Comparison of ENCODE assay signal across 3 cellular contexts in genomic region chr1:145791860-145792259, GRCh38. TPM values are rescaled to one million over a fixed set of nuclear protein-coding genes. Genes with fewer than 3 reads are reported as not detected.
DNase-seq lines count a peak whose midpoint lies in the region; ATAC-seq, FAIRE-seq and TF ChIP-seq lines count a peak whose summit lies in the region.
"Not testable (repeated sequence)": the region's sequence is repeated elsewhere in the genome, so short reads cannot be mapped to it uniquely, and the experiment has no call there.

No MANE protein-coding gene starts in this region.

- 54% methylated on average over 2 of the region's 2 CpGs for WGBS in K562 (ENCODE audit: insufficient coverage, low coverage, missing lambda C conversion rate)

- peaks cover 44% of the 10 kb centered on the region for H3K79me2 ChIP-seq in OCI-LY3 (ENCODE audit: low read length)
- H3K79me2 ChIP-seq in K562 (ENCODE audit: control insufficient read depth, insufficient read depth, low read length): not testable (repeated sequence)

- H3K27ac ChIP-seq in OCI-LY3 (ENCODE audit: low read length): peak overlapping the region; percentile 38
- H3K27ac ChIP-seq in K562 (ENCODE audit: extremely low read depth, low read depth, low read length): not testable (repeated sequence)

- FAIRE-seq in K562 (lab: Jason Lieb, UNC): not testable (repeated sequence)

- not testable (repeated sequence) for ATAC-seq in K562
- ATAC-seq in left ventricle myocardium superior: peak; percentile 57

- H3K36me3 ChIP-seq in OCI-LY3 (replicated peaks; ENCODE audit: low read depth, low read length) (peaks cover 18% of the 10 kb centered on the region), K562 (ENCODE audit: control insufficient read depth, insufficient read depth, low read length) (peaks cover 17% of the 10 kb centered on the region; the same call in 1 of the 3 replicates)

- TF ChIP-seq CTCF in OCI-LY3 (IDR thresholded peaks at IDR 0.05; ENCODE audit: low read depth, low read length); K562 (IDR thresholded peaks at IDR 0.05 in 2 of 3, conservative IDR thresholded peaks at IDR 0.05 in 1 of 3; ENCODE audit: insufficient read depth in 2 of 3, low read depth in 1 of 3, low read length in 3 of 3): not testable (repeated sequence)

- peaks cover 14% of the 10 kb centered on the region for H3K4me1 ChIP-seq in OCI-LY3 (ENCODE audit: low read length)
- not testable (repeated sequence) for H3K4me1 ChIP-seq in K562 (replicated peaks in 1 of 2; ENCODE audit: control insufficient read depth in 2 of 2, insufficient read depth in 2 of 2, low read length in 2 of 2)

- H3K4me2 ChIP-seq in OCI-LY3 (ENCODE audit: low read length): peak overlapping the region; percentile 39; the same call in 1 of the 2 replicates
- not testable (repeated sequence) for H3K4me2 ChIP-seq in K562 (ENCODE audit: insufficient read depth, low read length)

- TF ChIP-seq EP300 in K562 (IDR thresholded peaks at IDR 0.05; ENCODE audit: low read length): not testable (repeated sequence)

- not testable (repeated sequence) for BruUV-seq in K562 (replicated peaks; lab: Mats Ljungman, UMichigan)

- not testable (repeated sequence) for H3K9ac ChIP-seq in OCI-LY3 (ENCODE audit: low read length); K562 (ENCODE audit: insufficient read depth in 1 of 2, low read depth in 2 of 2, low read length in 2 of 2)

- not testable (repeated sequence) for H3K27me3 ChIP-seq in OCI-LY3 (ENCODE audit: low read depth, low read length); K562 (ENCODE audit: control insufficient read depth in 2 of 2, insufficient read depth in 2 of 2, low read length in 2 of 2)

- not testable (repeated sequence) for H3K9me1 ChIP-seq in K562 (ENCODE audit: control insufficient read depth, insufficient read depth, low read length)

- H2AFZ ChIP-seq in OCI-LY3 (ENCODE audit: low read depth, low read length); K562 (ENCODE audit: low read depth, low read length): not testable (repeated sequence)

- POLR2A ChIA-PET in K562 (lab: Yijun Ruan, JAX): interaction anchor here (0.7 to 1.2 kb wide), 2 partner anchors 12 to 19 kb away, joined by 4 to 5 read pairs; no protein-coding TSS in a partner anchor

- TF ChIP-seq POLR2A in K562 (conservative IDR thresholded peaks at IDR 0.05): not testable (repeated sequence)

- H4K20me1 ChIP-seq in OCI-LY3 (ENCODE audit: insufficient read depth, low read length): peaks cover 14% of the 10 kb centered on the region; the same call in 1 of the 2 replicates
- H4K20me1 ChIP-seq in K562 (replicated peaks; ENCODE audit: control insufficient read depth, insufficient read depth, low read length): not testable (repeated sequence)

- in situ Hi-C loops in K562 (cut with MboI): not testable (repeated sequence)

- CTCF ChIA-PET in K562 (lab: Yijun Ruan, JAX; ENCODE audit: low intra/inter-chr PET ratio): not testable (repeated sequence)

- H3K4me3 ChIP-seq in OCI-LY3 (ENCODE audit: low read length); K562: not testable (repeated sequence)

- not testable (repeated sequence) for DNase-seq in K562 (ENCODE audit: extremely low read depth in 1 of 4, low spot score in 3 of 4); left ventricle myocardium superior

- intact Hi-C loops in K562 (cut with micrococcal nuclease); left ventricle myocardium superior (cut with micrococcal nuclease): not testable (repeated sequence)

- H3K9me3 ChIP-seq in OCI-LY3 (ENCODE audit: insufficient read depth, low read length); K562 (replicated peaks; ENCODE audit: control insufficient read depth, insufficient read depth, low read depth, low read length): not testable (repeated sequence)

- not testable (repeated sequence) for TF ChIP-seq RAD21 in K562 (CRISPR knock-in tag; conservative IDR thresholded peaks at IDR 0.05 in 1 of 2, IDR thresholded peaks at IDR 0.05 in 1 of 2)

TF ChIP-seq in K562, 482 proteins besides CTCF, POLR2A, EP300 and RAD21:
- 0 out of 2 replicates have a peak, but pooled peaks have one; percentile 48 for TF ChIP-seq ZNF121 (CRISPR knock-in tag; conservative IDR thresholded peaks at IDR 0.05)
TF ChIP-seq in K562: peak in this region for 1; not testable (repeated sequence) for 481.

RNA-seq across cellular contexts. Expression of gene RNF115, which starts 32.0 kb away (rescaled TPM):
- 11.8 and 34.8 TPM in 2 replicates for total RNA-seq in K562 (2011; cell fraction: chromatin; rRNA removed; ENCODE audit: low replicate concordance)
- total RNA-seq in K562 (2011; cell fraction: nucleolus; rRNA removed): 5.8 and 7.8 TPM in 2 replicates
- total RNA-seq in K562 (2011; cell fraction: nucleoplasm; rRNA removed): 12.8 and 21.9 TPM in 2 replicates
- 8.4 and 8.8 TPM in 2 replicates for total RNA-seq in K562 (2014; rRNA removed)
- 12.5 and 13.6 TPM in 2 replicates for total RNA-seq in K562 (2014; rRNA removed; fragmentation: Illumina TruSeq; extraction: Trizol)
- 11.5 and 12.3 TPM in 2 replicates for total RNA-seq in K562 (2015; rRNA removed; fragmentation: Illumina TruSeq; extraction: Trizol)
- 9.5 and 10.2 TPM in 2 replicates for total RNA-seq in K562 (2021)
- polyA plus RNA-seq in K562 (2011; rRNA removed): 12.1 and 14.3 TPM in 2 replicates
- 3.6 and 6.3 TPM in 2 replicates for polyA plus RNA-seq in K562 (2011; cell fraction: cytosol; rRNA removed)
- 7.5 and 9.1 TPM in 2 replicates for polyA plus RNA-seq in K562 (2011; cell fraction: nucleus; rRNA removed)
- polyA plus RNA-seq in K562 (2012): 6.5 and 10.6 TPM in 2 replicates
- polyA plus RNA-seq in K562 (2014; fragmentation: Illumina TruSeq; extraction: Trizol): 8.4 and 9.9 TPM in 2 replicates
- 1 to 10 TPM; 1.9 to 2.0 TPM for polyA plus RNA-seq in K562 (2014; fragmentation: Nextera tagmentation; extraction: Ambion mirVana)
- polyA plus RNA-seq in K562 (2014; rRNA removed): 6.9 and 7.8 TPM in 2 replicates
- 13.8 and 15.8 TPM in 2 replicates for polyA minus RNA-seq in K562 (2011; rRNA and poly(A)+ RNA removed)
- 2.5 and 3.6 TPM in 2 replicates for polyA minus RNA-seq in K562 (2011; cell fraction: cytosol; rRNA and poly(A)+ RNA removed)
- 4.0 and 6.6 TPM in 2 replicates for polyA minus RNA-seq in K562 (2011; cell fraction: nucleus; rRNA and poly(A)+ RNA removed)
- total RNA-seq in left ventricle myocardium superior: 48.2 TPM

RNA-seq across cellular contexts. Expression of gene POLR3C, which starts 32.1 kb away (rescaled TPM):
- total RNA-seq in K562 (2011; cell fraction: chromatin; rRNA removed; ENCODE audit: low replicate concordance): 37.8 and 57.1 TPM in 2 replicates
- 31.2 and 31.5 TPM in 2 replicates for total RNA-seq in K562 (2011; cell fraction: nucleolus; rRNA removed)
- 25.9 and 26.0 TPM in 2 replicates for total RNA-seq in K562 (2011; cell fraction: nucleoplasm; rRNA removed)
- total RNA-seq in K562 (2014; rRNA removed) (42.0 and 44.8 TPM in 2 replicates), K562 (2014; rRNA removed; fragmentation: Illumina TruSeq; extraction: Trizol) (50.7 and 53.9 TPM in 2 replicates), K562 (2015; rRNA removed; fragmentation: Illumina TruSeq; extraction: Trizol) (54.6 and 56.8 TPM in 2 replicates), K562 (2021) (45.2 and 46.0 TPM in 2 replicates), left ventricle myocardium superior (14.9 TPM)
- polyA plus RNA-seq in K562 (2011; rRNA removed) (31.5 and 42.9 TPM in 2 replicates), K562 (2014; fragmentation: Illumina TruSeq; extraction: Trizol) (58.1 and 64.1 TPM in 2 replicates), K562 (2014; fragmentation: Nextera tagmentation; extraction: Ambion mirVana) (10 to 100 TPM; 19.7 to 49.9 TPM), K562 (2014; rRNA removed) (36.9 and 43.5 TPM in 2 replicates)
- 37.4 and 40.8 TPM in 2 replicates for polyA plus RNA-seq in K562 (2011; cell fraction: cytosol; rRNA removed)
- polyA plus RNA-seq in K562 (2011; cell fraction: nucleus; rRNA removed): 36.4 and 38.6 TPM in 2 replicates
- polyA plus RNA-seq in K562 (2012): 40.1 and 47.0 TPM in 2 replicates
- 66.4 and 95.6 TPM in 2 replicates for polyA minus RNA-seq in K562 (2011; rRNA and poly(A)+ RNA removed)
- 19.7 and 30.7 TPM in 2 replicates for polyA minus RNA-seq in K562 (2011; cell fraction: cytosol; rRNA and poly(A)+ RNA removed)
- polyA minus RNA-seq in K562 (2011; cell fraction: nucleus; rRNA and poly(A)+ RNA removed): 18.6 and 33.4 TPM in 2 replicates

RNA-seq across cellular contexts. Expression of gene NUDT17, which starts 53.6 kb away (rescaled TPM):
- 6.2 and 12.7 TPM in 2 replicates for total RNA-seq in K562 (2011; cell fraction: chromatin; rRNA removed; ENCODE audit: low replicate concordance)
- total RNA-seq in K562 (2011; cell fraction: nucleolus; rRNA removed): 9.2 and 11.2 TPM in 2 replicates
- total RNA-seq in K562 (2011; cell fraction: nucleoplasm; rRNA removed): 8.9 and 9.3 TPM in 2 replicates
- 6.8 and 9.9 TPM in 2 replicates for total RNA-seq in K562 (2014; rRNA removed)
- total RNA-seq in K562 (2014; rRNA removed; fragmentation: Illumina TruSeq; extraction: Trizol): 4.5 and 5.5 TPM in 2 replicates
- total RNA-seq in K562 (2015; rRNA removed; fragmentation: Illumina TruSeq; extraction: Trizol): 4.2 and 5.2 TPM in 2 replicates
- 6.1 and 7.2 TPM in 2 replicates for total RNA-seq in K562 (2021)
- 10.0 and 11.4 TPM in 2 replicates for polyA plus RNA-seq in K562 (2011; rRNA removed)
- 12.3 and 14.2 TPM in 2 replicates for polyA plus RNA-seq in K562 (2011; cell fraction: cytosol; rRNA removed)
- 23.3 and 33.1 TPM in 2 replicates for polyA plus RNA-seq in K562 (2011; cell fraction: nucleus; rRNA removed)
- 7.8 and 14.5 TPM in 2 replicates for polyA plus RNA-seq in K562 (2012)
- polyA plus RNA-seq in K562 (2014; fragmentation: Illumina TruSeq; extraction: Trizol): 7.6 and 8.3 TPM in 2 replicates
- 1 to 10 TPM; 2.1 to 3.1 TPM for polyA plus RNA-seq in K562 (2014; fragmentation: Nextera tagmentation; extraction: Ambion mirVana)
- polyA plus RNA-seq in K562 (2014; rRNA removed): 7.8 and 10.7 TPM in 2 replicates
- 2.7 and 3.4 TPM in 2 replicates for polyA minus RNA-seq in K562 (2011; rRNA and poly(A)+ RNA removed)
- 2.9 and 5.9 TPM in 2 replicates for polyA minus RNA-seq in K562 (2011; cell fraction: cytosol; rRNA and poly(A)+ RNA removed)
- 2.7 and 3.3 TPM in 2 replicates for polyA minus RNA-seq in K562 (2011; cell fraction: nucleus; rRNA and poly(A)+ RNA removed)
- 3.4 TPM for total RNA-seq in left ventricle myocardium superior
